ENCODE assay signal across 8 cellular contexts in the genomic region with DNA sequence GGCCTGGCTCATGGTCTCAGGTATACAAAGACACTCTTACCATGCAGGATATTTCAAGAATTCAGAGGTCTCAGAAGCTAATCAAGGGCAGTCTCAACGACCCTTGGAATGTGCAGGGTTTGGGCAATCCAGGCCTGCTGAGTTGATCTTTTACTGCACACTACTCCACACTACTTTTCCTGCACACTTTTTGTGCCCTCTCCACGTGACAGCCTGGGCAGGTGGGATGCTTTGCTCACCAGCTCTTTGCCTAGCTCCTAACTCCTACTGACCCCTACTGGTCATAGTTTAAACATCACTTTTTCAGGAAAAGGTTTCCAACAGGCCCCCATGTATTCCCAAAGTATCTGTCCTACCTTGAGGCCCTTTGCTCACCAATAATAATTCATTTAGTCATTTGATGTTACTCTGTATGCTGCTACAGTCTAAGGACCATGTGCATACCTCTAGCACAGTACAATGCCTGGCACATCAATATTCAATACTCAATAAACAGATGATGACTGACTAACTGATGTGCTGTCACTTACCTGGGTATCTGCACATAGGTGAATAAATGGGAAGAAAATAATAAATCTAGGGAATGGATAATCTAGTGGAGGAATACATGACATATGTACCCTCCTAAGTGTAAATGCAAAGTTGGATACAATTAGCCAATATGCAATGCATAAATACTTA. TPM values are rescaled to one million over a fixed set of nuclear protein-coding genes. Genes with fewer than 3 reads are reported as not detected.
DNase-seq lines count a peak whose midpoint lies in the region; ATAC-seq and TF ChIP-seq lines count a peak whose summit lies in the region.

No MANE protein-coding gene starts in this region.

- H2AFZ ChIP-seq in MM.1S (ENCODE audit: low read length) (no peak overlapping the region), mammary epithelial cell (ENCODE audit: low read depth, low read length) (no peak overlapping the region), neural progenitor cell (replicated peaks) (no peak overlapping the region)

- H3K27me3 ChIP-seq in MM.1S (replicated peaks; ENCODE audit: insufficient read depth, low read length) (no peaks in the 10 kb centered on the region), mammary epithelial cell (ENCODE audit: insufficient read depth, low read length) (no peaks in the 10 kb centered on the region), neural progenitor cell (peaks cover 3% of the 10 kb centered on the region)

- H3K36me3 Mint-ChIP-seq in neural progenitor cell: no peaks in the 10 kb centered on the region

- no peaks in the 10 kb centered on the region for H3K4me1 ChIP-seq in MM.1S (ENCODE audit: low read length)
- H3K4me1 ChIP-seq in mammary epithelial cell (ENCODE audit: insufficient read depth, low read length): no peaks in the 10 kb centered on the region
- no peaks in the 10 kb centered on the region for H3K4me1 ChIP-seq in neural progenitor cell

- peaks cover 6% of the 10 kb centered on the region for H3K27me3 Mint-ChIP-seq in neural progenitor cell (ENCODE audit: insufficient read depth, low read depth)

- in situ Hi-C loops in mammary epithelial cell (cut with MboI; ENCODE audit: low sequenced_read_pairs in 2 of 2): loop anchor here (10.0 to 25.0 kb wide), 2 partner anchors 214 to 628 kb away; a partner anchor contains a TSS

- H3K9ac ChIP-seq in MM.1S (ENCODE audit: low read length) (no peak overlapping the region), mammary epithelial cell (ENCODE audit: insufficient read depth, low read length) (no peak overlapping the region), neural progenitor cell (no peak overlapping the region)

- no peaks in the 10 kb centered on the region for H3K9me3 Mint-ChIP-seq in neural progenitor cell

- H4K20me1 ChIP-seq in MM.1S (ENCODE audit: insufficient read depth, low read length) (no peaks in the 10 kb centered on the region), mammary epithelial cell (ENCODE audit: insufficient read depth, low read length) (no peaks in the 10 kb centered on the region), neural progenitor cell (ENCODE audit: low read depth) (no peaks in the 10 kb centered on the region)

- ATAC-seq in GM18907 (IDR thresholded peaks at IDR 0.05; ENCODE audit: unreplicated experiment): no peak
- no peak for ATAC-seq in GM21515 (IDR thresholded peaks at IDR 0.05; ENCODE audit: unreplicated experiment)

- no peak overlapping the region for H3K27ac Mint-ChIP-seq in neural progenitor cell

- H3K79me2 ChIP-seq in MM.1S (ENCODE audit: low read length): no peaks in the 10 kb centered on the region
- H3K79me2 ChIP-seq in mammary epithelial cell (ENCODE audit: insufficient read depth, low read length): no peaks in the 10 kb centered on the region
- no peaks in the 10 kb centered on the region for H3K79me2 ChIP-seq in neural progenitor cell (ENCODE audit: low read depth)

- CTCF ChIA-PET in mammary epithelial cell (lab: Charles Lee; ENCODE audit: low non-redundant PET): interaction anchor here (0.5 to 0.7 kb wide), 4 partner anchors 9 to 405 kb away, joined by 3 to 6 read pairs (median 4); no protein-coding TSS in a partner anchor

- H3K4me2 ChIP-seq in MM.1S (ENCODE audit: low read depth, low read length): no peak overlapping the region
- no peak overlapping the region for H3K4me2 ChIP-seq in mammary epithelial cell (ENCODE audit: insufficient read depth, low read depth, low read length)
- H3K4me2 ChIP-seq in neural progenitor cell: no peak overlapping the region

- H3F3A ChIP-seq in MM.1S (ENCODE audit: insufficient read depth, low read length) (no peaks in the 10 kb centered on the region), neural progenitor cell (ENCODE audit: low read depth) (no peaks in the 10 kb centered on the region)

- peak; percentile 14 for DNase-seq in SIG-M5 treated with dmso at 0.1 percent for 504 hours (lab: John Stamatoyannopoulos, UW; ENCODE audit: unreplicated experiment)
- DNase-seq in SIG-M5 (lab: John Stamatoyannopoulos, UW): no peak
- DNase-seq in MM.1S: peak; percentile 46
- no peak for DNase-seq in mammary epithelial cell
- DNase-seq in neural progenitor cell (ENCODE audit: low spot score): peak; percentile 63
- no peak for DNase-seq in NK-92 treated with Interleukin-12 subunit alpha and Interleukin-12 subunit beta, amount 100 ng/mL, for 24 hours (lab: John Stamatoyannopoulos, UW)

- H3K4me1 Mint-ChIP-seq in neural progenitor cell: no peaks in the 10 kb centered on the region

- dilution Hi-C loops in mammary epithelial cell (cut with HindIII; ENCODE audit: low sequenced_read_pairs): no loop called here

- no peaks in the 10 kb centered on the region for H3K9me3 ChIP-seq in MM.1S (replicated peaks; ENCODE audit: insufficient read depth, low read length)
- no peaks in the 10 kb centered on the region for H3K9me3 ChIP-seq in mammary epithelial cell (replicated peaks; ENCODE audit: insufficient read depth, low read length)
- no peaks in the 10 kb centered on the region for H3K9me3 ChIP-seq in neural progenitor cell (ENCODE audit: low read depth)

- TF ChIP-seq CTCF in MM.1S (IDR thresholded peaks at IDR 0.05; ENCODE audit: low read length) (peak; percentile 86), mammary epithelial cell (conservative IDR thresholded peaks at IDR 0.05 in 1 of 2, IDR thresholded peaks at IDR 0.05 in 1 of 2; ENCODE audit: extremely low read depth in 1 of 2, insufficient read depth in 1 of 2, low read depth in 1 of 2, low read length in 2 of 2) (peak; percentile 54 to 66), neural progenitor cell (IDR thresholded peaks at IDR 0.05) (peak; percentile 73)

- H3K27ac ChIP-seq in MM.1S (ENCODE audit: low read length) (no peak overlapping the region), mammary epithelial cell (ENCODE audit: insufficient read depth, low read depth, low read length) (no peak overlapping the region), neural progenitor cell (no peak overlapping the region)

- H3K4me3 Mint-ChIP-seq in neural progenitor cell: no peak overlapping the region

- H3K36me3 ChIP-seq in MM.1S (replicated peaks; ENCODE audit: insufficient read depth, low read length) (no peaks in the 10 kb centered on the region), mammary epithelial cell (ENCODE audit: insufficient read depth, low read length) (no peaks in the 10 kb centered on the region), neural progenitor cell (no peaks in the 10 kb centered on the region)

- no peaks in the 10 kb centered on the region for H3K9me2 ChIP-seq in MM.1S (replicated peaks; ENCODE audit: insufficient read depth, low read length)

- 75% methylated on average over 1 of the region's 2 CpGs for WGBS in mammary epithelial cell (ENCODE audit: low coverage, missing lambda C conversion rate)

- BruUV-seq in mammary epithelial cell (replicated peaks; lab: Mats Ljungman, UMichigan): no TSS peak

- H3K4me3 ChIP-seq in MM.1S (ENCODE audit: low read length) (no peak overlapping the region), mammary epithelial cell (replicated peaks in 1 of 3; ENCODE audit: insufficient read depth in 1 of 3, low read depth in 2 of 3, low read length in 3 of 3) (no peak overlapping the region), neural progenitor cell (no peak overlapping the region)

- intact Hi-C loops in mammary epithelial cell (cut with micrococcal nuclease): no loop called here

RNA-seq across cellular contexts. Expression of a gene that starts 9.6 kb away (rescaled TPM):
- total RNA-seq in mammary epithelial cell (10 to 100 TPM; 32.1 to 39.5 TPM), neural progenitor cell (ENCODE audit: low replicate concordance) (3.1 and 19.8 TPM in 2 replicates)
- polyA plus RNA-seq in mammary epithelial cell: 44.4 TPM
- 14.7 TPM for polyA minus RNA-seq in mammary epithelial cell

RNA-seq across cellular contexts. Expression of a gene that starts 11.8 kb away (rescaled TPM):
- total RNA-seq in mammary epithelial cell: not detected
- not detected for polyA plus RNA-seq in mammary epithelial cell
- not detected for polyA minus RNA-seq in mammary epithelial cell
- total RNA-seq in neural progenitor cell (ENCODE audit: low replicate concordance): not detected in 2 replicates

RNA-seq across cellular contexts. Expression of a gene that starts 36.3 kb away (rescaled TPM):
- total RNA-seq in mammary epithelial cell (not detected), neural progenitor cell (ENCODE audit: low replicate concordance) (not detected in 2 replicates)
- not detected for polyA plus RNA-seq in mammary epithelial cell
- not detected for polyA minus RNA-seq in mammary epithelial cell

Comparison
In these comparisons a context has a peak if more than half of its experiments do, and no peak if none do; other contexts are left out.
1. DNase-seq: peak in SIG-M5 treated with dmso at 0.1 percent for 504 hours (single experiment), MM.1S (single experiment) and neural progenitor cell (single experiment); none in SIG-M5 (single experiment), mammary epithelial cell (single experiment) and NK-92 treated with Interleukin-12 subunit alpha and Interleukin-12 subunit beta, amount 100 ng/mL, for 24 hours (single experiment).
2. Peak in every context shown above with its lines, with median percentiles within 50 percentile points of each other: CTCF ChIP-seq.